In the genomic region with DNA sequence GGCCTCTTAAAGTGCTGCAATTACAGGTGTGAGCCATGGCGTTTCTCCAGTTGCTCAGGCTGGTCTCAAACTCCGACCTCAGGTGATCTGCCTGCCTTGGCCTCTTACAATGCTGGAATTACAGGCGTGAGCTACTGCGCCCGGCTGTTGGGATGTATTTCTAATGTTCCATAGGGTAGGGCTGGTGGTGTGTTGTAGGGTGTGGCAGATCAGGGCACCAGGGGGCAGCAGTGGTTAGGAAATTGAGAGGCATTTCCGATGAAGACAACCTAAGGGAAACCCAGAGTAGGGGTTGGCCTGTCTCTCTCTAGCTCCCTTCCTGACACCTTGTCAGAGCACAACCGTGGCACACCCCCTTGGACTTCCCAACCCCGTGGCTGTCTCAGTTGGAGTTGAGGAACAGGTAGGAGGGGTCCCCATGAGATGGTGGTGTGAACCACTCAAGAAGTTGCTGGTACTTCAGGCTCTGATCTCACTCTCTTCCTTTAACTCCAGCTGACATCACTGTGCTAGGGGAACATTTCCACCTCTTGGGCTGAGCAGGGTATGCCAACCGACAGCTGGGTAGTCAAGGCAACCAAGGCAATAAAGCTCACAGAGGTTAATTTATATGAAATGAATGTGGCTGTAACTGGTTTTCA, we compare ENCODE assay signal across 9 cellular contexts. TPM values are rescaled to one million over a fixed set of nuclear protein-coding genes. Genes with fewer than 3 reads are reported as not detected.
DNase-seq lines count a peak whose midpoint lies in the region; ATAC-seq and TF ChIP-seq lines count a peak whose summit lies in the region.
"Had no signal": no experiment of that assay in that cellular context is flagged by ENCODE, and none has a peak within 500 bp of the region (broad histone marks: within the 10 kb centered on the region; RNA-seq: fewer than 3 reads in every experiment).

No MANE protein-coding gene starts in this region.

- H3K4me1 Mint-ChIP-seq in activated T-helper 17 cell treated with anti-CD3 and anti-CD28 coated beads, Interleukin-2, amount 50 U/mL, for 72 hours, result no peaks in the 10 kb centered on the region

- no peaks in the 10 kb centered on the region for H3K79me1 ChIP-seq in trophoblast cell (ENCODE audit: low read length)

- H2BK120ac ChIP-seq in trophoblast cell (ENCODE audit: insufficient read depth, low read length, poor library complexity), result no peak overlapping the region

- H3K9me3 ChIP-seq in trophoblast cell (ENCODE audit: insufficient read depth, low read depth, low read length) (no peaks in the 10 kb centered on the region), upper lobe of right lung (no peaks in the 10 kb centered on the region)

- no peak overlapping the region for H3K9ac ChIP-seq in trophoblast cell (ENCODE audit: low read length)

- no peaks in the 10 kb centered on the region for H3K79me2 ChIP-seq in trophoblast cell (ENCODE audit: control insufficient read depth, insufficient read depth, low read length, poor library complexity)

- H3K4me3 ChIP-seq in trophoblast cell (ENCODE audit: low read depth, low read length) (no peak overlapping the region), upper lobe of right lung (no peak overlapping the region)

- no peak overlapping the region for H3K27ac Mint-ChIP-seq in activated T-helper 17 cell treated with anti-CD3 and anti-CD28 coated beads, Interleukin-2, amount 50 U/mL, for 72 hours

- H3K36me3 ChIP-seq in trophoblast cell (ENCODE audit: control insufficient read depth in 1 of 2, insufficient read depth in 2 of 2, low read length in 2 of 2) (no peaks in the 10 kb centered on the region), upper lobe of right lung (no peaks in the 10 kb centered on the region)

- no peaks in the 10 kb centered on the region for H3K27me3 ChIP-seq in trophoblast cell (ENCODE audit: insufficient read depth, low read length)
- H3K27me3 ChIP-seq in upper lobe of right lung, result no peaks in the 10 kb centered on the region

- no peaks in the 10 kb centered on the region for H3K36me3 Mint-ChIP-seq in activated T-helper 17 cell treated with anti-CD3 and anti-CD28 coated beads, Interleukin-2, amount 50 U/mL, for 72 hours (ENCODE audit: low read depth)

- no peak overlapping the region for H2BK5ac ChIP-seq in trophoblast cell (ENCODE audit: low read depth, low read length, poor library complexity)

- ATAC-seq in activated T-helper 17 cell treated with anti-CD3 and anti-CD28 coated beads, Interleukin-2, amount 50 U/mL, for 72 hours (replicated peaks), result peak; percentile 97
- ATAC-seq in upper lobe of right lung, result peak; percentile 93

- H3K27ac ChIP-seq in trophoblast cell (ENCODE audit: low read depth, low read length) (no peak overlapping the region), upper lobe of right lung (no peak overlapping the region)
- H3K27ac ChIP-seq: epithelial cell of prostate had no signal

- no CpG with 5 or more reads among the region's 9 CpGs for WGBS in trophoblast cell (ENCODE audit: extremely low coverage, insufficient coverage, insufficient read length)

- DNase-seq in G401 (ENCODE audit: low spot score), result peak; percentile 50
- peak; percentile 81 for DNase-seq in LoVo (ENCODE audit: low spot score)
- DNase-seq in RKO (ENCODE audit: low spot score), result peak; percentile 73
- DNase-seq in foreskin melanocyte, result peak; percentile 62
- DNase-seq in trophoblast cell, result peak; percentile 66 to 88
- DNase-seq in upper lobe of right lung, result peak; percentile 85
- DNase-seq in cortex of kidney (lab: John Stamatoyannopoulos, UW), result no peak

- no peak overlapping the region for H3K23ac ChIP-seq in trophoblast cell (ENCODE audit: low read length)

- H3K4me1 ChIP-seq in trophoblast cell (ENCODE audit: control insufficient read depth in 1 of 2, insufficient read depth in 2 of 2, low read length in 2 of 2) (no peaks in the 10 kb centered on the region), upper lobe of right lung (no peaks in the 10 kb centered on the region)

- H2BK12ac ChIP-seq in trophoblast cell (ENCODE audit: low read length), result no peak overlapping the region

- no peaks in the 10 kb centered on the region for H3K9me3 Mint-ChIP-seq in activated T-helper 17 cell treated with anti-CD3 and anti-CD28 coated beads, Interleukin-2, amount 50 U/mL, for 72 hours

- H2AFZ ChIP-seq in trophoblast cell (ENCODE audit: insufficient read depth, low read length, poor library complexity), result no peak overlapping the region

- no peak overlapping the region for H3K14ac ChIP-seq in trophoblast cell (ENCODE audit: low read length)

- no peak overlapping the region for H4K91ac ChIP-seq in trophoblast cell (ENCODE audit: low read depth, low read length)

- no peaks in the 10 kb centered on the region for H3K27me3 Mint-ChIP-seq in activated T-helper 17 cell treated with anti-CD3 and anti-CD28 coated beads, Interleukin-2, amount 50 U/mL, for 72 hours

- H3K4ac ChIP-seq in trophoblast cell (ENCODE audit: low read depth, low read length), result no peak overlapping the region

- peak; percentile 68 for TF ChIP-seq CTCF in upper lobe of right lung (IDR thresholded peaks at IDR 0.05)

- H4K12ac ChIP-seq in trophoblast cell (ENCODE audit: low read depth, low read length), result no peak overlapping the region

- in situ Hi-C loops in G401 (cut with HindIII; ENCODE audit: low sequenced_read_pairs), result no loop called here

- intact Hi-C loops in upper lobe of right lung (cut with DNase I), result no loop called here

- no peak overlapping the region for H3K18ac ChIP-seq in trophoblast cell (ENCODE audit: low read length)

- no peak overlapping the region for H3K4me2 ChIP-seq in trophoblast cell (ENCODE audit: low read length)

- no peak overlapping the region for H2AK5ac ChIP-seq in trophoblast cell (ENCODE audit: low read length)

- no peak overlapping the region for H3K4me3 Mint-ChIP-seq in activated T-helper 17 cell treated with anti-CD3 and anti-CD28 coated beads, Interleukin-2, amount 50 U/mL, for 72 hours

- H4K8ac ChIP-seq in trophoblast cell (ENCODE audit: low read depth, low read length), result no peak overlapping the region

RNA-seq across cellular contexts. Expression of gene YWHAH, which starts 32.9 kb away (rescaled TPM):
- total RNA-seq in G401 (2014; rRNA removed; shearing (Covaris generic)), result 93.0 and 126 TPM in 2 replicates
- total RNA-seq in activated T-helper 17 cell treated with anti-CD3 and anti-CD28 coated beads, Interleukin-2, amount 50 U/mL, for 72 hours, result 100 to 1,000 TPM; 168 to 211 TPM
- polyA plus RNA-seq in trophoblast cell (2013), result 139 TPM in 2 replicates
- 154 TPM for total RNA-seq in upper lobe of right lung
